1 cellular context compared by ENCODE assay signal in genomic region chr6:42239333-42239732, GRCh38.
TF ChIP-seq lines count a peak whose summit lies in the region.

No MANE protein-coding gene starts in this region.

TF ChIP-seq in GM12878, 131 proteins besides CTCF, POLR2A, EP300 and RAD21 (continued from another document):
- TF ChIP-seq ZBTB40 (IDR thresholded peaks at IDR 0.05; ENCODE audit: borderline replicate concordance) (no peak), SMAD1 (IDR thresholded peaks at IDR 0.05; ENCODE audit: low read depth, partially characterized antibody) (no peak), ZNF622 (IDR thresholded peaks at IDR 0.05) (no peak), MEF2A (IDR thresholded peaks at IDR 0.05; ENCODE audit: insufficient read depth, low read depth, low read length) (no peak), BCL3 (IDR thresholded peaks at IDR 0.05; ENCODE audit: borderline replicate concordance, insufficient read depth, low read depth, low read length, poor library complexity, severe bottlenecking) (no peak), MTA2 (IDR thresholded peaks at IDR 0.05; ENCODE audit: low read depth) (no peak), HDAC2 (IDR thresholded peaks at IDR 0.05) (no peak), EZH2 (IDR thresholded peaks at IDR 0.05; ENCODE audit: borderline replicate concordance, control insufficient read depth, low read depth, low read length) (no peak), YY1 (IDR thresholded peaks at IDR 0.05; ENCODE audit: low read depth, low read length) (no peak), POLR2AphosphoS5 (IDR thresholded peaks at IDR 0.05; ENCODE audit: low read length) (no peak), ZSCAN29 (IDR thresholded peaks at IDR 0.05) (no peak), CBX5 (IDR thresholded peaks at IDR 0.05; ENCODE audit: low read depth) (no peak)
